In genomic region chr5:177186645-177187044, GRCh38 we compare ENCODE assay signal across 26 cellular contexts.
"Had no signal": no experiment of that assay in that cellular context is flagged by ENCODE, and none has a peak within 500 bp of the region (broad histone marks: within the 10 kb centered on the region; RNA-seq: fewer than 3 reads in every experiment).

No MANE protein-coding gene starts in this region.

- H3K4me3 Mint-ChIP-seq: activated CD4-positive, alpha-beta memory T cell treated with anti-CD3 and anti-CD28 coated beads, Interleukin-2, amount 10 ng/mL, durations not matched to agents 7 days and 5 days; activated CD4-positive, alpha-beta T cell treated with anti-CD3 and anti-CD28 coated beads for 36 hours; activated naive CD8-positive, alpha-beta T cell treated with anti-CD3 and anti-CD28 coated beads, Interleukin-2, amount 10 ng/mL, durations not matched to agents 7 days and 5 days had no signal

- H3K36me3 ChIP-seq: adrenal gland, SJCRH30 had no signal

- H3K9me3 ChIP-seq: adrenal gland, Peyer's patch, SJCRH30, SK-N-SH had no signal

- ATAC-seq: activated CD4-positive, alpha-beta T cell treated with anti-CD3 and anti-CD28 coated beads for 36 hours had no signal

- H3K27ac ChIP-seq: adrenal gland, Peyer's patch, RWPE1, SJCRH30, VCaP had no signal

- H3K4me3 ChIP-seq: adrenal gland, Peyer's patch, SJCRH30 had no signal

- H3K27me3 ChIP-seq: adrenal gland, Peyer's patch, SJCRH30 had no signal

- H3K4me1 ChIP-seq: Peyer's patch had no signal

- H3K9me3 Mint-ChIP-seq: activated CD4-positive, alpha-beta memory T cell treated with anti-CD3 and anti-CD28 coated beads, Interleukin-2, amount 10 ng/mL, durations not matched to agents 7 days and 5 days; activated naive CD8-positive, alpha-beta T cell treated with anti-CD3 and anti-CD28 coated beads, Interleukin-2, amount 10 ng/mL, durations not matched to agents 7 days and 5 days had no signal

- H3K27ac Mint-ChIP-seq: activated CD4-positive, alpha-beta memory T cell treated with anti-CD3 and anti-CD28 coated beads, Interleukin-2, amount 10 ng/mL, durations not matched to agents 7 days and 5 days; activated CD4-positive, alpha-beta T cell treated with anti-CD3 and anti-CD28 coated beads for 36 hours; activated naive CD8-positive, alpha-beta T cell treated with anti-CD3 and anti-CD28 coated beads, Interleukin-2, amount 10 ng/mL, durations not matched to agents 7 days and 5 days had no signal

- H3K27me3 Mint-ChIP-seq: activated CD4-positive, alpha-beta memory T cell treated with anti-CD3 and anti-CD28 coated beads, Interleukin-2, amount 10 ng/mL, durations not matched to agents 7 days and 5 days; activated CD4-positive, alpha-beta T cell treated with anti-CD3 and anti-CD28 coated beads for 36 hours; activated naive CD8-positive, alpha-beta T cell treated with anti-CD3 and anti-CD28 coated beads, Interleukin-2, amount 10 ng/mL, durations not matched to agents 7 days and 5 days had no signal

- DNase-seq: activated CD4-positive, alpha-beta memory T cell treated with anti-CD3 and anti-CD28 coated beads, Interleukin-2, amount 10 ng/mL, durations not matched to agents 7 days and 5 days; activated CD4-positive, alpha-beta T cell treated with anti-CD3 and anti-CD28 coated beads for 36 hours; activated CD4-positive, alpha-beta T cell treated with anti-CD3 and anti-CD28 coated beads, Interleukin-2, amount 50 U/mL, for 1 hour; activated CD8-positive, alpha-beta memory T cell treated with anti-CD3 and anti-CD28 coated beads, Interleukin-2, amount 50 U/mL, for 48 hours; activated naive CD4-positive, alpha-beta T cell treated with anti-CD3 and anti-CD28 coated beads, Interleukin-2, amount 50 U/mL, for 16 hours; activated naive CD8-positive, alpha-beta T cell treated with anti-CD3 and anti-CD28 coated beads, Interleukin-2, amount 10 ng/mL, durations not matched to agents 7 days and 5 days; activated T-cell treated with anti-CD3 and anti-CD28 coated beads, Interleukin-2, amount 50 U/mL, for 1 hour; adrenal gland; anterior cingulate cortex; caudate nucleus; Kasumi-1; NCI-H1105 treated with DMSO at 0.1 percent for 48 hours; NCI-H1436 treated with DMSO at 0.1 percent for 48 hours; NCI-H187; NCI-H2081; NCI-H2227 treated with DMSO at 0.1 percent for 48 hours; NCI-H446 treated with DMSO at 0.1 percent for 48 hours; NCI-H526 treated with DMSO at 0.1 percent for 48 hours; NK-92 treated with Interleukin-12 subunit alpha and Interleukin-12 subunit beta, amount 100 ng/mL, for 24 hours; Peyer's patch; Right ventricle myocardium superior; SJCRH30; SK-N-SH; T-helper 1 cell had no signal
